8 cellular contexts compared by ENCODE assay signal in the genomic region with DNA sequence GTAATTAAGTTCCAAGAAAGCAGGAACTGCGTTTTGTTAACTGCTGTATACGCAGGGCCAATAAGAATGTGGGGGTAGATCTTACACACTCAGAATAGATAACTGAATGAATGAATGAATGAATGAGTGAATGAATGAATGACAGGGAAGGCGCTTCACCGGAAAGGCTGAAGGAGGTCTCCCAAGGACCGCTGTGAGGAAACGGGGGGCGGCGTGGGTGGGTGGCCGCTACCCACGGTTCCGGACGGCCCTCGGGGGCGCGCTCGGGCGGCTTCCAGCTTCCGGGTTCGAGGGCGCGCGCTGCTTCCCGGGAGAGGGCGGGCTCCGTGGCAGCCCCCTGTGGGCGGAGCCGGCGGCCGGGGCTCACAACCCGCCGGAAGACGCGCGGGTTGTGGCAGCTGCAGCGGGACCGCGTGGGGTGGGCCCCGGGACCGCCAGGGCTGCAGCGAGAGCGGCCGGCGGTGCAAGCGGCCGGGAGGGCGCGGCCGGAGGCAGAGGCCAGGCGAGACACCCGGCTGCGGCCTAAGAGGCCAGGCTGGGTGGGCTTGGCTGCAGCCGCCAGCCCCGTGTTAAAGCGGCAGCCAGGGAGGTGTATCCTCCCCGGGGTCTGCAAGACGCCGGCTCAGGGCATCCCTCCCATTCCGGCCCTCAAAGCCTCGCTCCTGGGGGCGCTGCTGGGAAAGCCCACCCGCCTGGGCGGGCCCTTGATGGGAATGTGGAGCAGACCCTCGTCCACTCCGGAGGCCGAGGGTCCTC. TPM values are rescaled to one million over a fixed set of nuclear protein-coding genes. Genes with fewer than 3 reads are reported as not detected.
A peak's percentile ranks its signal among the peaks of the same experiment; 100 is the strongest.
DNase-seq lines count a peak whose midpoint lies in the region; ATAC-seq, FAIRE-seq and TF ChIP-seq lines count a peak whose summit lies in the region.

ZFP69 (plus strand) TSS at position 367 of the 756 bp plus-strand sequence. CDS start 2,072 bp downstream, outside the sequence.

- TF ChIP-seq CTCF in WTC11 (IDR thresholded peaks at IDR 0.05) = no peak
- no peak for TF ChIP-seq CTCF in bronchial epithelial cell (IDR thresholded peaks at IDR 0.05; ENCODE audit: insufficient read depth, low read length, severe bottlenecking)
- no peak for TF ChIP-seq CTCF in PC-3 (conservative IDR thresholded peaks at IDR 0.05; ENCODE audit: low read depth, low read length)

- DNase-seq in EH (ENCODE audit: low read depth) (peak; percentile 75), HCEC 1CT (peak; percentile 69), NCI-H1694 treated with DMSO at 0.1 percent for 48 hours (lab: John Stamatoyannopoulos, UW) (peak; percentile 30), WTC11 (ENCODE audit: low spot score) (peak; percentile 69), bronchial epithelial cell (ENCODE audit: low read depth) (no peak), islet precursor cell (peak; percentile 81), PC-3 (no peak)
- peak; percentile 36 to 66 for DNase-seq in stimulated activated CD4-positive, alpha-beta T cell treated with anti-CD3 and anti-CD28 coated beads, Interleukin-15, amount 100 ng/mL, for 1 hour (ENCODE audit: low read depth in 1 of 2, low spot score in 1 of 2)

- H2AFZ ChIP-seq in PC-3 (ENCODE audit: low read length) = no peak within 1 kb of the TSS

- H3K79me2 ChIP-seq in PC-3 (ENCODE audit: low read length) = no peaks in the 10 kb centered on the region

- H3K36me3 ChIP-seq in bronchial epithelial cell (ENCODE audit: control insufficient read depth, insufficient read depth, low read length) (no peaks in the 10 kb centered on the region), PC-3 (ENCODE audit: low read depth, low read length) (no peaks in the 10 kb centered on the region; the same call in 1 of the 2 replicates)

- H3K9me3 Mint-ChIP-seq in WTC11 = peaks cover 24% of the 10 kb centered on the region

- ATAC-seq in WTC11 (peak; percentile 90), PC-3 (no peak)

- FAIRE-seq in bronchial epithelial cell (lab: Jason Lieb, UNC) = no peak

- peaks cover 5% of the 10 kb centered on the region; the same call in 1 of the 2 replicates for H3K36me3 Mint-ChIP-seq in WTC11

- POLR2A ChIA-PET in WTC11 (lab: Charles Lee) (interaction anchor here (0.8 kb wide), 1 partner anchor 55 kb away, joined by 4 read pairs; the partner anchor contains the start of gene ZNF684), PC-3 (lab: Charles Lee; ENCODE audit: unreplicated experiment) (no interaction called here)

- H3K4me3 Mint-ChIP-seq in WTC11 = peak within 1 kb of the TSS; percentile 83

- H3K4me1 ChIP-seq in PC-3 (ENCODE audit: insufficient read depth, low read length) = no peaks in the 10 kb centered on the region

- CTCF ChIA-PET in WTC11 (lab: Charles Lee) = interaction anchor here (1.0 kb wide), 2 partner anchors 39 to 333 kb away, joined by 3 read pairs; no protein-coding TSS in a partner anchor
- CTCF ChIA-PET in PC-3 (lab: Charles Lee) = no interaction called here

- H3F3A ChIP-seq in PC-3 (ENCODE audit: low read length, unreplicated experiment) = no peaks in the 10 kb centered on the region

- H3K9me2 ChIP-seq in PC-3 (replicated peaks; ENCODE audit: low read length) = no peaks in the 10 kb centered on the region

- no peak within 1 kb of the TSS for H3K9ac ChIP-seq in PC-3 (ENCODE audit: low read length)

- intact Hi-C loops in PC-3 (cut with micrococcal nuclease) = no loop called here

- no peaks in the 10 kb centered on the region for H4K20me1 ChIP-seq in PC-3 (ENCODE audit: low read length)

- H3K27me3 Mint-ChIP-seq in WTC11 (ENCODE audit: low read depth) = peaks cover 30% of the 10 kb centered on the region

- H3K9me3 ChIP-seq in PC-3 (ENCODE audit: low read length) = peaks cover 28% of the 10 kb centered on the region

- no peak within 1 kb of the TSS for H3K27ac ChIP-seq in PC-3 (ENCODE audit: low read length)

- H3K27ac Mint-ChIP-seq in WTC11 = no peak within 1 kb of the TSS

- H3K4me2 ChIP-seq in PC-3 (ENCODE audit: low read length) = no peak within 1 kb of the TSS

- peaks cover 15% of the 10 kb centered on the region for H3K4me1 Mint-ChIP-seq in WTC11

- no TSS peak for BruUV-seq in PC-3 (replicated peaks; lab: Mats Ljungman, UMichigan)

- H3K4me3 ChIP-seq in bronchial epithelial cell (ENCODE audit: low read depth, low read length) (peak within 1 kb of the TSS; percentile 66), PC-3 (ENCODE audit: low read length) (no peak within 1 kb of the TSS)

- H3K27me3 ChIP-seq in bronchial epithelial cell (ENCODE audit: control insufficient read depth, insufficient read depth, low read length) = no peaks in the 10 kb centered on the region
- no peaks in the 10 kb centered on the region for H3K27me3 ChIP-seq in PC-3 (ENCODE audit: low read length)

TF ChIP-seq in WTC11, 78 proteins besides CTCF, POLR2A, EP300 and RAD21 (continues in another document):
- no peak for TF ChIP-seq CDX4 (CRISPR knock-in tag; IDR thresholded peaks at IDR 0.05; ENCODE audit: borderline replicate concordance)
- no peak for TF ChIP-seq SOX15 (CRISPR knock-in tag; IDR thresholded peaks at IDR 0.05)
- peak; percentile 70 for TF ChIP-seq TEAD1 (CRISPR knock-in tag; IDR thresholded peaks at IDR 0.05)
- 0 out of 2 replicates have a peak, but pooled peaks have one; percentile 85 for TF ChIP-seq FOXP4 (CRISPR knock-in tag; IDR thresholded peaks at IDR 0.05)
- TF ChIP-seq ELF4 (CRISPR knock-in tag; IDR thresholded peaks at IDR 0.05; ENCODE audit: low read depth) = 0 out of 2 replicates have a peak, but pooled peaks have one; percentile 69
- TF ChIP-seq, protein P1, sequence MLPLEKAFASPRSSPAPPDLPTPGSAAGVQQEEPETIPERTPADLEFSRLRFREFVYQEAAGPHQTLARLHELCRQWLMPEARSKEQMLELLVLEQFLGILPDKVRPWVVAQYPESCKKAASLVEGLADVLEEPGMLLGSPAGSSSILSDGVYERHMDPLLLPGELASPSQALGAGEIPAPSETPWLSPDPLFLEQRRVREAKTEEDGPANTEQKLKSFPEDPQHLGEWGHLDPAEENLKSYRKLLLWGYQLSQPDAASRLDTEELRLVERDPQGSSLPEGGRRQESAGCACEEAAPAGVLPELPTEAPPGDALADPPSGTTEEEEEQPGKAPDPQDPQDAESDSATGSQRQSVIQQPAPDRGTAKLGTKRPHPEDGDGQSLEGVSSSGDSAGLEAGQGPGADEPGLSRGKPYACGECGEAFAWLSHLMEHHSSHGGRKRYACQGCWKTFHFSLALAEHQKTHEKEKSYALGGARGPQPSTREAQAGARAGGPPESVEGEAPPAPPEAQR (CRISPR knock-in tag; IDR thresholded peaks at IDR 0.05) = no peak
- TF ChIP-seq ZNF416 (CRISPR knock-in tag; IDR thresholded peaks at IDR 0.05) = no peak
- TF ChIP-seq, protein P2, sequence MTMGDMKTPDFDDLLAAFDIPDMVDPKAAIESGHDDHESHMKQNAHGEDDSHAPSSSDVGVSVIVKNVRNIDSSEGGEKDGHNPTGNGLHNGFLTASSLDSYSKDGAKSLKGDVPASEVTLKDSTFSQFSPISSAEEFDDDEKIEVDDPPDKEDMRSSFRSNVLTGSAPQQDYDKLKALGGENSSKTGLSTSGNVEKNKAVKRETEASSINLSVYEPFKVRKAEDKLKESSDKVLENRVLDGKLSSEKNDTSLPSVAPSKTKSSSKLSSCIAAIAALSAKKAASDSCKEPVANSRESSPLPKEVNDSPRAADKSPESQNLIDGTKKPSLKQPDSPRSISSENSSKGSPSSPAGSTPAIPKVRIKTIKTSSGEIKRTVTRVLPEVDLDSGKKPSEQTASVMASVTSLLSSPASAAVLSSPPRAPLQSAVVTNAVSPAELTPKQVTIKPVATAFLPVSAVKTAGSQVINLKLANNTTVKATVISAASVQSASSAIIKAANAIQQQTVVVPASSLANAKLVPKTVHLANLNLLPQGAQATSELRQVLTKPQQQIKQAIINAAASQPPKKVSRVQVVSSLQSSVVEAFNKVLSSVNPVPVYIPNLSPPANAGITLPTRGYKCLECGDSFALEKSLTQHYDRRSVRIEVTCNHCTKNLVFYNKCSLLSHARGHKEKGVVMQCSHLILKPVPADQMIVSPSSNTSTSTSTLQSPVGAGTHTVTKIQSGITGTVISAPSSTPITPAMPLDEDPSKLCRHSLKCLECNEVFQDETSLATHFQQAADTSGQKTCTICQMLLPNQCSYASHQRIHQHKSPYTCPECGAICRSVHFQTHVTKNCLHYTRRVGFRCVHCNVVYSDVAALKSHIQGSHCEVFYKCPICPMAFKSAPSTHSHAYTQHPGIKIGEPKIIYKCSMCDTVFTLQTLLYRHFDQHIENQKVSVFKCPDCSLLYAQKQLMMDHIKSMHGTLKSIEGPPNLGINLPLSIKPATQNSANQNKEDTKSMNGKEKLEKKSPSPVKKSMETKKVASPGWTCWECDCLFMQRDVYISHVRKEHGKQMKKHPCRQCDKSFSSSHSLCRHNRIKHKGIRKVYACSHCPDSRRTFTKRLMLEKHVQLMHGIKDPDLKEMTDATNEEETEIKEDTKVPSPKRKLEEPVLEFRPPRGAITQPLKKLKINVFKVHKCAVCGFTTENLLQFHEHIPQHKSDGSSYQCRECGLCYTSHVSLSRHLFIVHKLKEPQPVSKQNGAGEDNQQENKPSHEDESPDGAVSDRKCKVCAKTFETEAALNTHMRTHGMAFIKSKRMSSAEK (CRISPR knock-in tag; IDR thresholded peaks at IDR 0.05; ENCODE audit: borderline replicate concordance) = no peak
- TF ChIP-seq FOXP1 (CRISPR knock-in tag; IDR thresholded peaks at IDR 0.05; ENCODE audit: borderline replicate concordance) = peak; percentile 82; the same call in 1 of the 2 replicates

RNA-seq across cellular contexts. Expression of gene ZFP69, which starts in this region (rescaled TPM):
- total RNA-seq in WTC11 (2021) (3.2 to 3.9 TPM (median 3.6 TPM) in 3 replicates), bronchial epithelial cell (1.9 and 2.1 TPM in 2 replicates), PC-3 (2014; rRNA removed) (0.15 TPM in 1 of 2 replicates, not detected in the other)

Comparison
In these comparisons a context has a peak if more than half of its experiments do, and no peak if none do; other contexts are left out.
1. DNase-seq: peak in EH (single experiment), HCEC 1CT (single experiment), NCI-H1694 treated with DMSO at 0.1 percent for 48 hours (single experiment), WTC11 (single experiment), islet precursor cell (single experiment) and stimulated activated CD4-positive, alpha-beta T cell treated with anti-CD3 and anti-CD28 coated beads, Interleukin-15, amount 100 ng/mL, for 1 hour (2 of 2); none in bronchial epithelial cell (single experiment) and PC-3 (single experiment).